Comparison of ENCODE assay signal across 8 cellular contexts in the genomic region with DNA sequence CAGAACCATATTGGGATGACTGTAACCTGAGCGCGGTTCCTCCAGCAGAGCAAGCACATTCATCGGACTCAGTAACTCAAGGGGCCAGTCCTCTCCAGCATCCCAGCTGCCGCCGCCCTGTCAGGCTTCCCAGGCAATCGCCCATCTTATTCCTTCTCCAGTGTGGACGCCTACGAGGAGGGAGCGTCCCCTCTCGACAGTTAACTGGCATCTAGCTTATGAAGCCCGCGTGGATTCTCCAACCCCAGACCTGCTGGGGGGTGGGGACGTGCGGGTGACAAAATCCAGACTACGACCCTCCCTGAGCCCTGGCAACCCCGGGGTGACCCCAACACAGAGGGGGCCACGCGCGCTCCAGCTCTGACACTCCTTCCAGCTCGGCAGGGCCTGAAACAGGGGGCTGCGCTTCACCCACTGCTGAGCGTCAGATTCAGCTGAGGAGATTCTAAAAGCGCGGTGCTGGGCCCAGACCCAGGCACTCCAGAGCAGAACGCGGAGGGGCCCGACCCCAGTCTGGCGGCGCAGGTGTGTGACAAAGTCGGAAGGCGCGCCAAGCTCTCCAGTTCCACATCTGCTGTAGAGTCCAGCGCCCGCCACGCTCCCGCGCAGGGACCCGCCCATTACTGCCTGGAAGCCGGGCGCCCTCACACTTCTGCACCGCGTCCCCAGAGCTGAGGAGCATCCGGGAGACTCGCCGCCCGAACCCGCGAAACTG. TPM values are rescaled to one million over a fixed set of nuclear protein-coding genes. Genes with fewer than 3 reads are reported as not detected.
DNase-seq lines count a peak whose midpoint lies in the region; ATAC-seq, FAIRE-seq and TF ChIP-seq lines count a peak whose summit lies in the region.

No MANE protein-coding gene starts in this region.

- H3K27ac Mint-ChIP-seq in activated CD4-positive, alpha-beta memory T cell treated with anti-CD3 and anti-CD28 coated beads, Interleukin-2, amount 10 ng/mL, durations not matched to agents 7 days and 5 days, result peak overlapping the region; percentile 80
- H3K27ac Mint-ChIP-seq in natural killer cell, result peak overlapping the region; percentile 72 to 94

- POLR2A ChIA-PET in activated CD4-positive, alpha-beta memory T cell treated with anti-CD3 and anti-CD28 coated beads, Interleukin-2, amount 10 ng/mL, durations not matched to agents 7 days and 5 days (lab: Charles Lee), result interaction anchor here (0.8 to 3.6 kb wide), 14 partner anchors 47 to 485 kb away, joined by 3 to 53 read pairs (median 4); partner anchors contain the start of genes MTHFD1, SYNE2 and ZBTB1

- CTCF ChIA-PET in activated CD4-positive, alpha-beta memory T cell treated with anti-CD3 and anti-CD28 coated beads, Interleukin-2, amount 10 ng/mL, durations not matched to agents 7 days and 5 days (lab: Charles Lee), result interaction anchor here (0.5 to 2.0 kb wide), 12 partner anchors 10 to 643 kb away, joined by 3 to 8 read pairs (median 4); partner anchors contain the start of gene SYNE2

- FAIRE-seq in urothelium cell line (lab: Jason Lieb, UNC), result peak; percentile 17

- H3K4me1 Mint-ChIP-seq in activated CD4-positive, alpha-beta memory T cell treated with anti-CD3 and anti-CD28 coated beads, Interleukin-2, amount 10 ng/mL, durations not matched to agents 7 days and 5 days, result peaks cover 33% of the 10 kb centered on the region
- peaks cover 14 to 19% of the 10 kb centered on the region in 2 donors for H3K4me1 Mint-ChIP-seq in natural killer cell

- H3K36me3 Mint-ChIP-seq in activated CD4-positive, alpha-beta memory T cell treated with anti-CD3 and anti-CD28 coated beads, Interleukin-2, amount 10 ng/mL, durations not matched to agents 7 days and 5 days (ENCODE audit: low read depth), result peaks cover 15% of the 10 kb centered on the region
- no peaks in the 10 kb centered on the region for H3K36me3 Mint-ChIP-seq in natural killer cell

- peak; percentile 49 for ATAC-seq in GM19328 (IDR thresholded peaks at IDR 0.05; ENCODE audit: unreplicated experiment)
- ATAC-seq in HG03378 (IDR thresholded peaks at IDR 0.05; ENCODE audit: unreplicated experiment), result peak; percentile 35
- peak; percentile 72 to 81 (median 73) for ATAC-seq in natural killer cell

- peaks cover 10% of the 10 kb centered on the region for H3K9me3 Mint-ChIP-seq in activated CD4-positive, alpha-beta memory T cell treated with anti-CD3 and anti-CD28 coated beads, Interleukin-2, amount 10 ng/mL, durations not matched to agents 7 days and 5 days
- H3K9me3 Mint-ChIP-seq in natural killer cell, result peaks cover 0 to 7% of the 10 kb centered on the region in 2 donors

- no peaks in the 10 kb centered on the region for H3K27me3 Mint-ChIP-seq in activated CD4-positive, alpha-beta memory T cell treated with anti-CD3 and anti-CD28 coated beads, Interleukin-2, amount 10 ng/mL, durations not matched to agents 7 days and 5 days
- H3K27me3 Mint-ChIP-seq in natural killer cell (ENCODE audit: low read depth in 2 of 2), result no peaks in the 10 kb centered on the region

- peak overlapping the region; percentile 77 for H3K4me3 Mint-ChIP-seq in activated CD4-positive, alpha-beta memory T cell treated with anti-CD3 and anti-CD28 coated beads, Interleukin-2, amount 10 ng/mL, durations not matched to agents 7 days and 5 days
- H3K4me3 Mint-ChIP-seq in natural killer cell, result peak overlapping the region; percentile 86

- intact Hi-C loops in natural killer cell (cut with micrococcal nuclease), result no loop called here

- DNase-seq in DMS153 treated with DMSO at 0.1 percent for 48 hours (lab: John Stamatoyannopoulos, UW; ENCODE audit: unreplicated experiment) (peak; percentile 83), NCI-H2227 treated with DMSO at 0.1 percent for 48 hours (lab: John Stamatoyannopoulos, UW) (peak; percentile 79), fibroblast of the conjunctiva (ENCODE audit: low read depth) (peak; percentile 24), natural killer cell (no peak), urothelium cell line (ENCODE audit: low spot score) (peak; percentile 78)
- peak; percentile 38 for DNase-seq in activated CD4-positive, alpha-beta memory T cell treated with anti-CD3 and anti-CD28 coated beads, Interleukin-2, amount 10 ng/mL, durations not matched to agents 7 days and 5 days

- TF ChIP-seq CTCF in natural killer cell (IDR thresholded peaks at IDR 0.05), result no peak

RNA-seq across cellular contexts. Expression of gene ESR2, which starts 43.9 kb away (rescaled TPM):
- total RNA-seq in activated CD4-positive, alpha-beta memory T cell treated with anti-CD3 and anti-CD28 coated beads, Interleukin-2, amount 10 ng/mL, durations not matched to agents 7 days and 5 days, result under 1 TPM; 0.13 to 0.18 TPM
- total RNA-seq in natural killer cell, result under 1 TPM in 1 of 3 donors, not detected in 2; 0.53 TPM

RNA-seq across cellular contexts. Expression of gene MTHFD1, which starts 50.1 kb away (rescaled TPM):
- 100 to 1,000 TPM; 142 to 147 TPM for total RNA-seq in activated CD4-positive, alpha-beta memory T cell treated with anti-CD3 and anti-CD28 coated beads, Interleukin-2, amount 10 ng/mL, durations not matched to agents 7 days and 5 days
- total RNA-seq in natural killer cell, result 10 to 100 TPM; 27.6 to 34.6 (median 28.0) TPM

Comparison
In these comparisons a context has a peak if more than half of its experiments do, and no peak if none do; other contexts are left out.
1. RNA of gene MTHFD1, which starts 50.1 kb away (total RNA-seq): 142 to 147 TPM in activated CD4-positive, alpha-beta memory T cell treated with anti-CD3 and anti-CD28 coated beads, Interleukin-2, amount 10 ng/mL, durations not matched to agents 7 days and 5 days; 27.6 to 34.6 TPM in natural killer cell; every median in the first group is over 4 times any median in the second.
2. Peak in every context shown above with its lines, with median percentiles within 50 percentile points of each other: ATAC-seq.